ENCODE assay signal across 9 cellular contexts in genomic region chr17:50146230-50146926, GRCh38. TPM values are rescaled to one million over a fixed set of nuclear protein-coding genes. Genes with fewer than 3 reads are reported as not detected.
DNase-seq lines count a peak whose midpoint lies in the region; ATAC-seq and TF ChIP-seq lines count a peak whose summit lies in the region.
"Had no signal": no experiment of that assay in that cellular context is flagged by ENCODE, and none has a peak within 500 bp of the region (broad histone marks: within the 10 kb centered on the region; RNA-seq: fewer than 3 reads in every experiment).

No MANE protein-coding gene starts in this region.

- no peak overlapping the region for H3K9ac ChIP-seq in SK-N-SH

- no peaks in the 10 kb centered on the region for H3K9me3 ChIP-seq in SK-N-SH
- H3K9me3 ChIP-seq in right cardiac atrium (ENCODE audit: control insufficient read depth, low read length): no peaks in the 10 kb centered on the region

- peaks cover 83% of the 10 kb centered on the region for H3K79me2 ChIP-seq in SK-N-SH (ENCODE audit: insufficient read depth)

- peak; percentile 22 for TF ChIP-seq CTCF in SK-N-SH (IDR thresholded peaks at IDR 0.05)

- H3K27me3 ChIP-seq in SK-N-SH (ENCODE audit: insufficient read depth): no peaks in the 10 kb centered on the region
- H3K27me3 ChIP-seq in right cardiac atrium (ENCODE audit: control insufficient read depth, insufficient read depth): no peaks in the 10 kb centered on the region

- H3K9me2 ChIP-seq in SK-N-SH: no peaks in the 10 kb centered on the region

- H3F3A ChIP-seq in SK-N-SH (replicated peaks; ENCODE audit: insufficient read depth): peaks cover 28% of the 10 kb centered on the region

- TF ChIP-seq EP300 in SK-N-SH (IDR thresholded peaks at IDR 0.05; ENCODE audit: borderline replicate concordance in 1 of 2, low read depth in 1 of 2, low read length in 1 of 2): no peak

- peaks cover 73% of the 10 kb centered on the region for H3K36me3 Mint-ChIP-seq in activated T-helper 2 cell treated with anti-CD3 and anti-CD28 coated beads, Interferon-gamma antibody, Interleukin-2, Interleukin-4, amounts not matched to agents 10 μg/mL and 5 μg/mL and 100 μg/mL, durations not matched to agents 14 hours and 24 hours and 36 hours (ENCODE audit: low read depth)

- no peak overlapping the region for H2AFZ ChIP-seq in SK-N-SH (ENCODE audit: low read depth)

- H4K20me1 ChIP-seq in SK-N-SH (ENCODE audit: insufficient read depth): peaks cover 70% of the 10 kb centered on the region

- DNase-seq in SK-N-SH: no peak
- DNase-seq in activated T-helper 2 cell treated with anti-CD3 and anti-CD28 coated beads, Interferon-gamma antibody, Interleukin-2, Interleukin-4, amounts not matched to agents 10 μg/mL and 5 μg/mL and 100 μg/mL, durations not matched to agents 14 hours and 24 hours and 36 hours (ENCODE audit: low spot score): no peak
- DNase-seq in right cardiac atrium: peak in 1 of 3 donors; percentile 62
- DNase-seq in stimulated activated naive CD8-positive, alpha-beta T cell treated with anti-CD3 and anti-CD28 coated beads, Interleukin-15, amount 100 ng/mL, for 72 hours: no peak
- DNase-seq in NCI-H128 (lab: John Stamatoyannopoulos, UW; ENCODE audit: unreplicated experiment): no peak
- DNase-seq in Kasumi-1 (lab: John Stamatoyannopoulos, UW): no peak

- H3K4me3 ChIP-seq in SK-N-SH (ENCODE audit: low read depth in 2 of 2, low read length in 1 of 2) (peak overlapping the region in 1 of 2 experiments; percentile 66; a peak in 1 of 4 replicates), right cardiac atrium (ENCODE audit: low read length) (no peak overlapping the region)

- peaks cover 22 to 44% of the 10 kb centered on the region in 2 experiments for H3K36me3 ChIP-seq in SK-N-SH (replicated peaks in 1 of 2; ENCODE audit: control insufficient read depth in 1 of 2, insufficient read depth in 2 of 2, low read length in 1 of 2)

- CTCF ChIA-PET in SK-N-SH (lab: Yijun Ruan, JAX): interaction anchor here (0.6 to 12.8 kb wide), 16 partner anchors 8 to 149 kb away, joined by 3 to 169 read pairs (median 6); partner anchors contain the start of genes COL1A1 and SGCA

- H3K27ac Mint-ChIP-seq in activated T-helper 2 cell treated with anti-CD3 and anti-CD28 coated beads, Interferon-gamma antibody, Interleukin-2, Interleukin-4, amounts not matched to agents 10 μg/mL and 5 μg/mL and 100 μg/mL, durations not matched to agents 14 hours and 24 hours and 36 hours: peak overlapping the region; percentile 88
- H3K27ac Mint-ChIP-seq in stimulated activated naive CD8-positive, alpha-beta T cell treated with anti-CD3 and anti-CD28 coated beads, Interleukin-15, amount 100 ng/mL, for 72 hours: no peak overlapping the region

- over 99% methylated on average over 10 of the region's 10 CpGs for WGBS in SK-N-SH (ENCODE audit: low lambda C conversion rate)
- 50% methylated on average over 10 of the region's 10 CpGs for WGBS in right cardiac atrium

- TF ChIP-seq RAD21 in SK-N-SH (IDR thresholded peaks at IDR 0.05; ENCODE audit: low read length): no peak

- H3K9me3 Mint-ChIP-seq in activated T-helper 2 cell treated with anti-CD3 and anti-CD28 coated beads, Interferon-gamma antibody, Interleukin-2, Interleukin-4, amounts not matched to agents 10 μg/mL and 5 μg/mL and 100 μg/mL, durations not matched to agents 14 hours and 24 hours and 36 hours: no peaks in the 10 kb centered on the region
- H3K9me3 Mint-ChIP-seq in stimulated activated naive CD8-positive, alpha-beta T cell treated with anti-CD3 and anti-CD28 coated beads, Interleukin-15, amount 100 ng/mL, for 72 hours: no peaks in the 10 kb centered on the region

- H3K27ac ChIP-seq in SK-N-SH (ENCODE audit: low read depth in 2 of 2, low read length in 1 of 2) (no peak overlapping the region), right cardiac atrium (ENCODE audit: low read length) (peak overlapping the region; percentile 73)
- H3K27ac ChIP-seq: 22Rv1 had no signal

- intact Hi-C loops in activated T-helper 2 cell treated with anti-CD3 and anti-CD28 coated beads, Interferon-gamma antibody, Interleukin-2, Interleukin-4, amounts not matched to agents 10 μg/mL and 5 μg/mL and 100 μg/mL, durations not matched to agents 14 hours and 24 hours and 36 hours (cut with micrococcal nuclease): no loop called here
- intact Hi-C loops in right cardiac atrium (cut with DNase I): no loop called here

- H3K4me1 Mint-ChIP-seq in activated T-helper 2 cell treated with anti-CD3 and anti-CD28 coated beads, Interferon-gamma antibody, Interleukin-2, Interleukin-4, amounts not matched to agents 10 μg/mL and 5 μg/mL and 100 μg/mL, durations not matched to agents 14 hours and 24 hours and 36 hours (ENCODE audit: low read depth): peaks cover 57% of the 10 kb centered on the region
- H3K4me1 Mint-ChIP-seq in stimulated activated naive CD8-positive, alpha-beta T cell treated with anti-CD3 and anti-CD28 coated beads, Interleukin-15, amount 100 ng/mL, for 72 hours: peaks cover 63% of the 10 kb centered on the region

- POLR2A ChIA-PET in SK-N-SH (lab: Yijun Ruan, JAX): interaction anchor here (0.9 to 1.3 kb wide), 2 partner anchors 14 to 32 kb away, joined by 3 to 4 read pairs; no protein-coding TSS in a partner anchor

- peaks cover 21 to 35% of the 10 kb centered on the region in 2 experiments; a peak in 3 of 4 replicates for H3K4me1 ChIP-seq in SK-N-SH (ENCODE audit: control insufficient read depth in 1 of 2, insufficient read depth in 2 of 2, low read depth in 1 of 2, low read length in 1 of 2)
- H3K4me1 ChIP-seq in right cardiac atrium (ENCODE audit: control insufficient read depth, insufficient read depth, low read length): peaks cover 12% of the 10 kb centered on the region

- peak overlapping the region; percentile 95 for H3K4me3 Mint-ChIP-seq in activated T-helper 2 cell treated with anti-CD3 and anti-CD28 coated beads, Interferon-gamma antibody, Interleukin-2, Interleukin-4, amounts not matched to agents 10 μg/mL and 5 μg/mL and 100 μg/mL, durations not matched to agents 14 hours and 24 hours and 36 hours (ENCODE audit: low read depth)
- peak overlapping the region; percentile 86 to 98 for H3K4me3 Mint-ChIP-seq in stimulated activated naive CD8-positive, alpha-beta T cell treated with anti-CD3 and anti-CD28 coated beads, Interleukin-15, amount 100 ng/mL, for 72 hours

- peak overlapping the region; percentile 97 for H3K4me2 ChIP-seq in SK-N-SH

- no peaks in the 10 kb centered on the region for H3K27me3 Mint-ChIP-seq in activated T-helper 2 cell treated with anti-CD3 and anti-CD28 coated beads, Interferon-gamma antibody, Interleukin-2, Interleukin-4, amounts not matched to agents 10 μg/mL and 5 μg/mL and 100 μg/mL, durations not matched to agents 14 hours and 24 hours and 36 hours (ENCODE audit: low read depth)
- no peaks in the 10 kb centered on the region for H3K27me3 Mint-ChIP-seq in stimulated activated naive CD8-positive, alpha-beta T cell treated with anti-CD3 and anti-CD28 coated beads, Interleukin-15, amount 100 ng/mL, for 72 hours

- ATAC-seq in SK-N-SH treated with all-trans-retinoic acid at 6 μM for 48 hours: no peak
- ATAC-seq in right cardiac atrium: no peak
- ATAC-seq in stimulated activated naive CD8-positive, alpha-beta T cell treated with anti-CD3 and anti-CD28 coated beads, Interleukin-15, amount 100 ng/mL, for 72 hours: no peak
- no peak for ATAC-seq in GM19397 (IDR thresholded peaks at IDR 0.05; ENCODE audit: unreplicated experiment)

TF ChIP-seq in SK-N-SH treated with all-trans-retinoic acid at 6 μM for 48 hours, 23 proteins besides CTCF, POLR2A, EP300 and RAD21 (continues in another document):
- no peak for TF ChIP-seq ESRRG (CRISPR knock-in tag; IDR thresholded peaks at IDR 0.05)

RNA-seq across cellular contexts. Expression of gene PPP1R9B, which starts 4.1 kb away (rescaled TPM):
- polyA plus RNA-seq in SK-N-SH (2012; rRNA removed) (26.9 and 35.2 TPM in 2 replicates), right cardiac atrium (26.5 TPM)
- polyA plus RNA-seq in SK-N-SH (2012; cell fraction: cytosol; rRNA removed): 19.8 and 24.9 TPM in 2 replicates
- polyA plus RNA-seq in SK-N-SH (2012; cell fraction: nucleus; rRNA removed): 65.0 and 65.1 TPM in 2 replicates
- 126 and 130 TPM in 2 replicates for total RNA-seq in activated T-helper 2 cell treated with anti-CD3 and anti-CD28 coated beads, Interferon-gamma antibody, Interleukin-2, Interleukin-4, amounts not matched to agents 10 μg/mL and 5 μg/mL and 100 μg/mL, durations not matched to agents 14 hours and 24 hours and 36 hours
- 10 to 100 TPM; 33.2 to 40.7 (median 36.1) TPM for total RNA-seq in right cardiac atrium

RNA-seq across cellular contexts. Expression of gene SAMD14, which starts 16.4 kb away (rescaled TPM):
- polyA plus RNA-seq in SK-N-SH (2012; rRNA removed) (2.8 and 3.4 TPM in 2 replicates), right cardiac atrium (3.3 TPM)
- 1.2 and 2.0 TPM in 2 replicates for polyA plus RNA-seq in SK-N-SH (2012; cell fraction: cytosol; rRNA removed)
- 12.4 and 16.5 TPM in 2 replicates for polyA plus RNA-seq in SK-N-SH (2012; cell fraction: nucleus; rRNA removed)
- 2.0 and 2.4 TPM in 2 replicates for total RNA-seq in activated T-helper 2 cell treated with anti-CD3 and anti-CD28 coated beads, Interferon-gamma antibody, Interleukin-2, Interleukin-4, amounts not matched to agents 10 μg/mL and 5 μg/mL and 100 μg/mL, durations not matched to agents 14 hours and 24 hours and 36 hours
- total RNA-seq in right cardiac atrium: 1 to 10 TPM; 2.4 to 4.0 (median 3.5) TPM

RNA-seq across cellular contexts. Expression of gene SGCA, which starts 19.4 kb away (rescaled TPM):
- polyA plus RNA-seq in SK-N-SH (2012; rRNA removed) (0.29 TPM in 1 of 2 replicates, not detected in the other), right cardiac atrium (156 TPM)
- 0.04 and 0.07 TPM in 2 replicates for polyA plus RNA-seq in SK-N-SH (2012; cell fraction: cytosol; rRNA removed)
- 0.11 and 0.15 TPM in 2 replicates for polyA plus RNA-seq in SK-N-SH (2012; cell fraction: nucleus; rRNA removed)
- 0.41 and 0.48 TPM in 2 replicates for total RNA-seq in activated T-helper 2 cell treated with anti-CD3 and anti-CD28 coated beads, Interferon-gamma antibody, Interleukin-2, Interleukin-4, amounts not matched to agents 10 μg/mL and 5 μg/mL and 100 μg/mL, durations not matched to agents 14 hours and 24 hours and 36 hours
- 100 to 1,000 TPM; 127 to 150 (median 133) TPM for total RNA-seq in right cardiac atrium

RNA-seq across cellular contexts. Expression of gene PDK2, which starts 51.2 kb away (rescaled TPM):
- 96.1 and 124 TPM in 2 replicates for polyA plus RNA-seq in SK-N-SH (2012; rRNA removed)
- 41.5 and 62.1 TPM in 2 replicates for polyA plus RNA-seq in SK-N-SH (2012; cell fraction: cytosol; rRNA removed)
- polyA plus RNA-seq in SK-N-SH (2012; cell fraction: nucleus; rRNA removed): 123 and 147 TPM in 2 replicates
- 11.0 and 12.1 TPM in 2 replicates for total RNA-seq in activated T-helper 2 cell treated with anti-CD3 and anti-CD28 coated beads, Interferon-gamma antibody, Interleukin-2, Interleukin-4, amounts not matched to agents 10 μg/mL and 5 μg/mL and 100 μg/mL, durations not matched to agents 14 hours and 24 hours and 36 hours
- 100 to 1,000 TPM; 167 to 219 (median 182) TPM for total RNA-seq in right cardiac atrium
- polyA plus RNA-seq in right cardiac atrium: 149 TPM

RNA-seq across cellular contexts. Expression of gene COL1A1, which starts 55.1 kb away (rescaled TPM):
- polyA plus RNA-seq in SK-N-SH (2012; rRNA removed) (265 and 1,461 TPM in 2 replicates), right cardiac atrium (24.8 TPM)
- 757 and 1,045 TPM in 2 replicates for polyA plus RNA-seq in SK-N-SH (2012; cell fraction: cytosol; rRNA removed)
- polyA plus RNA-seq in SK-N-SH (2012; cell fraction: nucleus; rRNA removed): 2,732 and 4,628 TPM in 2 replicates
- total RNA-seq in activated T-helper 2 cell treated with anti-CD3 and anti-CD28 coated beads, Interferon-gamma antibody, Interleukin-2, Interleukin-4, amounts not matched to agents 10 μg/mL and 5 μg/mL and 100 μg/mL, durations not matched to agents 14 hours and 24 hours and 36 hours: 13.9 and 15.5 TPM in 2 replicates
- 100 to 1,000 TPM in 1 of 4 donors, 10 to 100 TPM in 3; 58.4 to 138 (median 74.3) TPM for total RNA-seq in right cardiac atrium

Comparison
In these comparisons a context has a peak if more than half of its experiments do, and no peak if none do; other contexts are left out.
1. RNA of gene SGCA, which starts 19.4 kb away (total RNA-seq): 127 to 150 TPM in right cardiac atrium; 0.41 to 0.48 TPM in activated T-helper 2 cell treated with anti-CD3 and anti-CD28 coated beads, Interferon-gamma antibody, Interleukin-2, Interleukin-4, amounts not matched to agents 10 μg/mL and 5 μg/mL and 100 μg/mL, durations not matched to agents 14 hours and 24 hours and 36 hours; every median in the first group is over 10 times any median in the second.